ENCODE assay signal across 15 cellular contexts in the genomic region with DNA sequence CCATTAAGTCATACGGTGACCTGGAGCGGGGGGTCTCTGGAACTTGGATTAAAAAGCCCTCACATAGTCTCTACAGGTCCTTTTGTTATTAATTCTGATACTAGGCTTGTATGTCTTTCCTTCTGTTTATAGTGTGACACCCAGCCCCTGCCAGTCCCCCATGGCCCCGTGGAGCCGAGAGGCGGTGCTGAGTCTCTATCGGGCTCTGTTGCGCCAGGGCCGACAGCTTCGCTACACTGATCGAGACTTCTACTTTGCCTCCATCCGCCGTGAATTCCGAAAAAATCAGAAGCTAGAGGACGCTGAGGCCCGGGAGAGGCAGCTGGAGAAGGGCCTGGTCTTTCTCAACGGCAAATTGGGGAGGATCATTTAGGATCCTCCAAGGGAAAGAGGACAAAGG. TPM values are rescaled to one million over a fixed set of nuclear protein-coding genes. Genes with fewer than 3 reads are reported as not detected.
A peak's percentile ranks its signal among the peaks of the same experiment; 100 is the strongest.
DNase-seq lines count a peak whose midpoint lies in the region; ATAC-seq and TF ChIP-seq lines count a peak whose summit lies in the region.
"Had no signal": no experiment of that assay in that cellular context is flagged by ENCODE, and none has a peak within 500 bp of the region (broad histone marks: within the 10 kb centered on the region; RNA-seq: fewer than 3 reads in every experiment).

No MANE protein-coding gene starts in this region.

- H3K9me3 ChIP-seq in GM23248 (ENCODE audit: low read depth): no peaks in the 10 kb centered on the region
- H3K9me3 ChIP-seq in mucosa of stomach (ENCODE audit: control insufficient read depth, low read length): no peaks in the 10 kb centered on the region
- H3K9me3 ChIP-seq: ascending aorta, SJSA1, suprapubic skin had no signal

- no peak for TF ChIP-seq CTCF in C4-2B (conservative IDR thresholded peaks at IDR 0.05)

- no peak for ATAC-seq in activated T-helper 17 cell treated with anti-CD3 and anti-CD28 coated beads, Interleukin-2, amount 50 U/mL, for 72 hours (replicated peaks)

- H3K36me3 ChIP-seq in GM23248 (ENCODE audit: low read depth) (peaks cover 24% of the 10 kb centered on the region; the same call in 1 of the 2 replicates), mucosa of stomach (ENCODE audit: control insufficient read depth, insufficient read depth, low read length) (no peaks in the 10 kb centered on the region)

- no peaks in the 10 kb centered on the region for H3K9me3 Mint-ChIP-seq in activated T-helper 17 cell treated with anti-CD3 and anti-CD28 coated beads, Interleukin-2, amount 50 U/mL, for 72 hours

- no peak overlapping the region for H3K4me2 ChIP-seq in GM23248 (ENCODE audit: unreplicated experiment)

- H3K4me1 ChIP-seq in GM23248 (ENCODE audit: insufficient read depth) (peaks cover 15% of the 10 kb centered on the region), mucosa of stomach (ENCODE audit: control insufficient read depth, insufficient read depth, low read length) (peaks cover 29% of the 10 kb centered on the region)

- no peaks in the 10 kb centered on the region for H4K20me1 ChIP-seq in GM23248 (ENCODE audit: insufficient read depth)

- peaks cover 24% of the 10 kb centered on the region for H3K4me1 Mint-ChIP-seq in activated T-helper 17 cell treated with anti-CD3 and anti-CD28 coated beads, Interleukin-2, amount 50 U/mL, for 72 hours

- H3K27ac ChIP-seq in C4-2B (peak overlapping the region; percentile 95; the same call in 1 of the 2 replicates), GM23248 (no peak overlapping the region)
- H3K27ac ChIP-seq: ascending aorta, SJSA1, suprapubic skin had no signal

- H3K4me3 Mint-ChIP-seq in activated T-helper 17 cell treated with anti-CD3 and anti-CD28 coated beads, Interleukin-2, amount 50 U/mL, for 72 hours: peak overlapping the region; percentile 77

- peak overlapping the region; percentile 93; the same call in 1 of the 2 replicates for H3K4me3 ChIP-seq in GM23248
- no peak overlapping the region for H3K4me3 ChIP-seq in mucosa of stomach (ENCODE audit: low read length)

- no peak overlapping the region for H2AFZ ChIP-seq in GM23248

- peaks cover 69% of the 10 kb centered on the region for H3K79me2 ChIP-seq in GM23248 (ENCODE audit: insufficient read depth)

- no peaks in the 10 kb centered on the region for H3F3A ChIP-seq in GM23248 (ENCODE audit: insufficient read depth)

- H3K27ac Mint-ChIP-seq in activated T-helper 17 cell treated with anti-CD3 and anti-CD28 coated beads, Interleukin-2, amount 50 U/mL, for 72 hours: peak overlapping the region; percentile 81

- no peaks in the 10 kb centered on the region for H3K27me3 Mint-ChIP-seq in activated T-helper 17 cell treated with anti-CD3 and anti-CD28 coated beads, Interleukin-2, amount 50 U/mL, for 72 hours

- in situ Hi-C loops in GM23248 (cut with MboI): no loop called here

- H3K27me3 ChIP-seq in GM23248 (replicated peaks; ENCODE audit: insufficient read depth) (no peaks in the 10 kb centered on the region), mucosa of stomach (ENCODE audit: control insufficient read depth, insufficient read depth, low read length) (no peaks in the 10 kb centered on the region)
- H3K27me3 ChIP-seq: ascending aorta, SJSA1, suprapubic skin had no signal

- 92% methylated on average over 16 of the region's 16 CpGs for WGBS in GM23248 (ENCODE audit: low coverage in 1 of 2, low lambda C conversion rate in 2 of 2, missing lambda C conversion rate in 2 of 2), 2 experiments

- peaks cover 72% of the 10 kb centered on the region for H3K36me3 Mint-ChIP-seq in activated T-helper 17 cell treated with anti-CD3 and anti-CD28 coated beads, Interleukin-2, amount 50 U/mL, for 72 hours (ENCODE audit: low read depth)

- peak overlapping the region; percentile 94 for H3K9ac ChIP-seq in GM23248
- H3K9ac ChIP-seq in mucosa of stomach (ENCODE audit: low read length): peak overlapping the region; percentile 18

- no peak for DNase-seq in GM23248
- DNase-seq in NCI-H2107 treated with DMSO at 0.1 percent for 48 hours (lab: John Stamatoyannopoulos, UW; ENCODE audit: unreplicated experiment): no peak
- DNase-seq in T-helper 1 cell: no peak
- DNase-seq in cerebellar cortex (ENCODE audit: low spot score): no peak
- DNase-seq in iPS-NIHi7 (ENCODE audit: extremely low spot score): no peak
- DNase-seq: NCI-H1417 treated with DMSO at 0.1 percent for 48 hours, NCI-H748 treated with DMSO at 0.1 percent for 48 hours had no signal

- no peaks in the 10 kb centered on the region for H3K9me2 ChIP-seq in GM23248 (ENCODE audit: insufficient read depth)

RNA-seq across cellular contexts. Expression of gene MIEF1, which starts 2.0 kb away (rescaled TPM):
- total RNA-seq in GM23248 (2014; rRNA removed; shearing (Covaris generic)): 26.2 and 27.1 TPM in 2 replicates
- 20.2 and 20.6 TPM in 2 replicates for polyA plus RNA-seq in GM23248 (2016; fragmentation: Nextera tagmentation; extraction: Ambion mirVana)
- 10 to 100 TPM; 34.7 to 54.0 TPM for total RNA-seq in activated T-helper 17 cell treated with anti-CD3 and anti-CD28 coated beads, Interleukin-2, amount 50 U/mL, for 72 hours

RNA-seq across cellular contexts. Expression of gene ATF4, which starts 16.3 kb away (rescaled TPM):
- 481 and 529 TPM in 2 replicates for total RNA-seq in GM23248 (2014; rRNA removed; shearing (Covaris generic))
- 282 and 293 TPM in 2 replicates for polyA plus RNA-seq in GM23248 (2016; fragmentation: Nextera tagmentation; extraction: Ambion mirVana)
- 100 to 1,000 TPM; 338 to 432 TPM for total RNA-seq in activated T-helper 17 cell treated with anti-CD3 and anti-CD28 coated beads, Interleukin-2, amount 50 U/mL, for 72 hours

RNA-seq across cellular contexts. Expression of gene RPS19BP1, which starts 28.5 kb away (rescaled TPM):
- total RNA-seq in GM23248 (2014; rRNA removed; shearing (Covaris generic)): 81.6 and 93.9 TPM in 2 replicates
- 114 and 119 TPM in 2 replicates for polyA plus RNA-seq in GM23248 (2016; fragmentation: Nextera tagmentation; extraction: Ambion mirVana)
- 100 to 1,000 TPM in 1 of 2 donors, 10 to 100 TPM in 1; 61.3 to 102 TPM for total RNA-seq in activated T-helper 17 cell treated with anti-CD3 and anti-CD28 coated beads, Interleukin-2, amount 50 U/mL, for 72 hours

RNA-seq across cellular contexts. Expression of gene MGAT3, which starts 47.3 kb away (rescaled TPM):
- total RNA-seq in GM23248 (2014; rRNA removed; shearing (Covaris generic)): not detected in 2 replicates
- not detected in 2 replicates for polyA plus RNA-seq in GM23248 (2016; fragmentation: Nextera tagmentation; extraction: Ambion mirVana)
- total RNA-seq in activated T-helper 17 cell treated with anti-CD3 and anti-CD28 coated beads, Interleukin-2, amount 50 U/mL, for 72 hours: 1 to 10 TPM; 1.5 to 1.6 TPM
- total RNA-seq: endothelial cell of umbilical vein, lung microvascular endothelial cell had no signal
- polyA plus RNA-seq: endothelial cell of umbilical vein had no signal
